Comparison of ENCODE assay signal across 8 cellular contexts in the genomic region with DNA sequence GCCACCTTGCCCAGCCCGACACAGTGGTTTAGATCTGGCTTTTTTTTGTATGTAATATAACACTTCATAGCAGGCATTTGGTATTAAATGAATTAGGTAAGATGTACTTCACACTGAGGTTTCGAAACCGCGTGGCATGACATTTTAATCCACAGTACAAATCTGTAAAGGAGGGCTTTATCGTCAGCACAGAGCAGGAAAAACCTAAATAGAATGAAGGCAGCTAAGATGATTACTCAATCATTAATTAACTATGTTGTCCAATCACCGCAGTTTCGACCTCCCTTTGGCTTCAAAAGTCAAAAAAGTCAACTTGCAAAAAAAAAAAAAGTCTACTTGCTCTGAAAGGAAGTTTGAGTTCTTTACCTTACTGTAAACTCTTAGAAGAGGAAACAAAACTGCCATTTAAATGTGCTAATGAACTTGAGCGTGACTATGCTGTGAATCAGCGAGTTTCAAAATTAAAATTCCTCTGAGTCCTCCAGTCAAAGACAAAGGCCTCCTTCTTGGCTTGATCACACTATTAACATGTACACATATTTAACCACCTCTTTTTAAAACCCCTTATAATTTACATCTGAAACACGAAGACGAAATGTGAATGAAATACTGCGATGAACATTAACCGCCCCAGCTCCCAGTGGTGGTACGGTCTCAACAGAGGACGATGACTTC. TPM values are rescaled to one million over a fixed set of nuclear protein-coding genes. Genes with fewer than 3 reads are reported as not detected.
DNase-seq lines count a peak whose midpoint lies in the region; ATAC-seq and TF ChIP-seq lines count a peak whose summit lies in the region.

No MANE protein-coding gene starts in this region.

- H3K9me3 ChIP-seq in A673 (ENCODE audit: low read depth, low read length, poor library complexity, severe bottlenecking): no peaks in the 10 kb centered on the region
- no peaks in the 10 kb centered on the region for H3K9me3 ChIP-seq in breast epithelium

- ATAC-seq in GM18858 (IDR thresholded peaks at IDR 0.05; ENCODE audit: unreplicated experiment): peak; percentile 35
- peak; percentile 32 for ATAC-seq in HG03060 (IDR thresholded peaks at IDR 0.05; ENCODE audit: low read depth, unreplicated experiment)

- no peak for TF ChIP-seq CTCF in A673 (conservative IDR thresholded peaks at IDR 0.05; ENCODE audit: low read depth, low read length)
- no peak for TF ChIP-seq CTCF in breast epithelium (IDR thresholded peaks at IDR 0.05)

- H3K4me3 ChIP-seq in A673 (ENCODE audit: low read depth, low read length, poor library complexity, severe bottlenecking): peak overlapping the region; percentile 79
- peak overlapping the region; percentile 92 to 97 (median 94) for H3K4me3 ChIP-seq in breast epithelium

- DNase-seq in A673 (ENCODE audit: low spot score) (peak; percentile 28), RPMI7951 (ENCODE audit: low read depth) (peak; percentile 50), breast epithelium (ENCODE audit: low spot score in 2 of 2) (no peak), kidney glomerular epithelial cell (lab: John Stamatoyannopoulos, UW) (peak; percentile 75), NCI-H2081 (lab: John Stamatoyannopoulos, UW) (no peak)
- DNase-seq in stimulated activated CD4-positive, alpha-beta T cell treated with anti-CD3 and anti-CD28 coated beads, Interleukin-2, amount 100 ng/mL, for 48 hours: peak; percentile 26 to 27

- no peaks in the 10 kb centered on the region for H3K4me1 ChIP-seq in A673 (ENCODE audit: insufficient read depth, low read length, poor library complexity, severe bottlenecking)
- H3K4me1 ChIP-seq in breast epithelium: peaks cover 0 to 10% of the 10 kb centered on the region in 2 donors

- H3K36me3 ChIP-seq in A673 (ENCODE audit: insufficient read depth, low read length, poor library complexity, severe bottlenecking) (no peaks in the 10 kb centered on the region), breast epithelium (no peaks in the 10 kb centered on the region)

- intact Hi-C loops in A673 (cut with micrococcal nuclease; ENCODE audit: unreplicated experiment): loop anchor here (1.0 kb wide), 1 partner anchor 16 kb away; a partner anchor contains a TSS
- intact Hi-C loops in breast epithelium (cut with DNase I; ENCODE audit: low total_unique reads): no loop called here

- TF ChIP-seq POLR2A in breast epithelium (IDR thresholded peaks at IDR 0.05): no peak

- H3K27me3 ChIP-seq in A673 (replicated peaks; ENCODE audit: insufficient read depth, low read depth, low read length, poor library complexity) (no peaks in the 10 kb centered on the region), breast epithelium (no peaks in the 10 kb centered on the region)

- CTCF ChIA-PET in A673 (lab: Charles Lee): no interaction called here

- BruUV-seq in A673 (replicated peaks; lab: Mats Ljungman, UMichigan): TSS peak; percentile 92

- peak overlapping the region; percentile 84 for H3K27ac ChIP-seq in A673 (ENCODE audit: low read depth, low read length, poor library complexity, severe bottlenecking)
- H3K27ac ChIP-seq in breast epithelium: peak overlapping the region; percentile 97 to 98

- POLR2A ChIA-PET in A673 (lab: Charles Lee; ENCODE audit: low non-redundant PET): no interaction called here

RNA-seq across cellular contexts. Expression of a gene that starts 0.7 kb away (rescaled TPM):
- total RNA-seq in A673 (2021) (22.0 TPM in 2 replicates), breast epithelium (10 to 100 TPM; 15.0 to 25.0 (median 21.6) TPM)
- 18.6 and 24.4 TPM in 2 replicates for total RNA-seq in RPMI7951 (2014; rRNA removed; shearing (Covaris generic))

RNA-seq across cellular contexts. Expression of a gene that starts 15.3 kb away (rescaled TPM):
- total RNA-seq in A673 (2021) (52.4 and 53.6 TPM in 2 replicates), breast epithelium (10 to 100 TPM; 31.2 to 46.8 (median 42.6) TPM)
- total RNA-seq in RPMI7951 (2014; rRNA removed; shearing (Covaris generic)): 42.4 and 69.1 TPM in 2 replicates

Comparison
In these comparisons a context has a peak if more than half of its experiments do, and no peak if none do; other contexts are left out.
1. DNase-seq: peak in A673 (single experiment), RPMI7951 (single experiment), kidney glomerular epithelial cell (single experiment) and stimulated activated CD4-positive, alpha-beta T cell treated with anti-CD3 and anti-CD28 coated beads, Interleukin-2, amount 100 ng/mL, for 48 hours (2 of 2); none in breast epithelium (0 of 2) and NCI-H2081 (0 of 2).